1 cellular context compared by ENCODE assay signal in the genomic region with DNA sequence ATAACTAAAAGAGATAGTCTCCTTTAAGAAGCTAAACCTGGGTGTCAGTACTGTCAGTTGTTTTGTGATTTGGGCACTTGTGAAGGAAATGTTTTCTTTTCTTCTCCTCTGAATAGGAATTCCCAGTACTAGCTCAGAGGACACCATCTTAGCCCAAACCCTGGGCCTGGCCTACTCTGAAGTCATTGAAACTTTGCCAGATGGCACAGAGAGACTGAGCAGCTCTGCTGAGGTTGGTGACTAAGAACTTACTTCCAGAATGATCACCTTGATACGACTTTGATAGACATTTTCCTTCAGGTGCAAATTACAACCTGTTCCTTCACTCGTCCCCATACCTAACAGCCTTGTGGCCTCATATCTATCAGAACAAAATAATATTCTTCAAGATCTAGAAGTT.
TF ChIP-seq lines count a peak whose summit lies in the region.

No MANE protein-coding gene starts in this region.

TF ChIP-seq in GM12878, 131 proteins besides CTCF, POLR2A, EP300 and RAD21 (continued from another document):
- TF ChIP-seq, protein P1, sequence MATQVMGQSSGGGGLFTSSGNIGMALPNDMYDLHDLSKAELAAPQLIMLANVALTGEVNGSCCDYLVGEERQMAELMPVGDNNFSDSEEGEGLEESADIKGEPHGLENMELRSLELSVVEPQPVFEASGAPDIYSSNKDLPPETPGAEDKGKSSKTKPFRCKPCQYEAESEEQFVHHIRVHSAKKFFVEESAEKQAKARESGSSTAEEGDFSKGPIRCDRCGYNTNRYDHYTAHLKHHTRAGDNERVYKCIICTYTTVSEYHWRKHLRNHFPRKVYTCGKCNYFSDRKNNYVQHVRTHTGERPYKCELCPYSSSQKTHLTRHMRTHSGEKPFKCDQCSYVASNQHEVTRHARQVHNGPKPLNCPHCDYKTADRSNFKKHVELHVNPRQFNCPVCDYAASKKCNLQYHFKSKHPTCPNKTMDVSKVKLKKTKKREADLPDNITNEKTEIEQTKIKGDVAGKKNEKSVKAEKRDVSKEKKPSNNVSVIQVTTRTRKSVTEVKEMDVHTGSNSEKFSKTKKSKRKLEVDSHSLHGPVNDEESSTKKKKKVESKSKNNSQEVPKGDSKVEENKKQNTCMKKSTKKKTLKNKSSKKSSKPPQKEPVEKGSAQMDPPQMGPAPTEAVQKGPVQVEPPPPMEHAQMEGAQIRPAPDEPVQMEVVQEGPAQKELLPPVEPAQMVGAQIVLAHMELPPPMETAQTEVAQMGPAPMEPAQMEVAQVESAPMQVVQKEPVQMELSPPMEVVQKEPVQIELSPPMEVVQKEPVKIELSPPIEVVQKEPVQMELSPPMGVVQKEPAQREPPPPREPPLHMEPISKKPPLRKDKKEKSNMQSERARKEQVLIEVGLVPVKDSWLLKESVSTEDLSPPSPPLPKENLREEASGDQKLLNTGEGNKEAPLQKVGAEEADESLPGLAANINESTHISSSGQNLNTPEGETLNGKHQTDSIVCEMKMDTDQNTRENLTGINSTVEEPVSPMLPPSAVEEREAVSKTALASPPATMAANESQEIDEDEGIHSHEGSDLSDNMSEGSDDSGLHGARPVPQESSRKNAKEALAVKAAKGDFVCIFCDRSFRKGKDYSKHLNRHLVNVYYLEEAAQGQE (IDR thresholded peaks at IDR 0.05; ENCODE audit: low read depth, low read length), result no peak
- no peak for TF ChIP-seq BRCA1 (IDR thresholded peaks at IDR 0.05; ENCODE audit: low read depth, low read length)
